In the genomic region with DNA sequence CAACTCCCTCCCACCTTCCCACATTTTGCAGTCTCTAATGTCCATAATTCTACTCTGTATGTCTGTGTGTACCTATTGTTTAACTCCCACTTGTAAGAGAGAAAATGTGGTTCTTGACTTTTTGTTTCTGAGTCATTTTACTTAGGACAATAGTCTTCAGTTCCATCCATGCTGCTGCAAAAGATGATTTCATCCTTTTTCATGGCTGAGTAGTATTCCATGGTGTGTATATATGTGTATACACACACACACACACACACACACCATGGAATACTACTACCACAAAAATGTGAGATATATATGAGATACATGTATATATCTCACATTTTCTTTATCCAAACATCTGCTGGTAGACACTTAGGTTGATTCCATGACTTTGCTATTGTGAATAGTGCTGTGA, we compare ENCODE assay signal across 27 cellular contexts.
"Had no signal": no experiment of that assay in that cellular context is flagged by ENCODE, and none has a peak within 500 bp of the region (broad histone marks: within the 10 kb centered on the region; RNA-seq: fewer than 3 reads in every experiment).

No MANE protein-coding gene starts in this region.

- H3K9me3 ChIP-seq: testis, thoracic aorta, thyroid gland, tibial artery, transverse colon, upper lobe of right lung, uterus, vagina had no signal

- DNase-seq: stimulated activated CD4-positive, alpha-beta T cell treated with anti-CD3 and anti-CD28 coated beads, Interleukin-2, amount 100 ng/mL, for 48 hours; stimulated activated CD4-positive, alpha-beta T cell treated with anti-CD3 and anti-CD28 coated beads, Interleukin-4, amount 100 ng/mL, for 1 hour; stimulated activated CD4-positive, alpha-beta T cell treated with anti-CD3 and anti-CD28 coated beads, Interleukin-4, amount 100 ng/mL, for 24 hours; stimulated activated CD4-positive, alpha-beta T cell treated with anti-CD3 and anti-CD28 coated beads, Interleukin-4, amount 100 ng/mL, for 4 hours; stimulated activated CD8-positive, alpha-beta memory T cell treated with anti-CD3 and anti-CD28 coated beads, Interleukin-4, amount 100 ng/mL, for 48 hours; stimulated activated naive B cell treated with anti-CD40 and anti-IgM and Interleukin-4, amounts not matched to agents 10 μg/mL and 1 μg/mL and 100 μg/mL, for 72 hours; stimulated activated naive CD4-positive, alpha-beta T cell; stimulated activated naive CD4-positive, alpha-beta T cell treated with Interleukin-2 at 50 U/mL for 16 hours; stimulated activated naive CD8-positive, alpha-beta T cell treated with anti-CD3 and anti-CD28 coated beads, Interleukin-15, amount 100 ng/mL, for 72 hours; stimulated activated naive CD8-positive, alpha-beta T cell treated with anti-CD3 and anti-CD28 coated beads, Interleukin-15, Interleukin-2, amounts not matched to agents 100 U/mL and 50 U/mL, for 24 hours; stomach; substantia nigra; testis; thyroid gland; tibial artery; transverse colon; trophoblast cell; upper lobe of left lung; upper lobe of right lung; uterus had no signal

- H3K27me3 ChIP-seq: stomach, suprapubic skin, testis, thyroid gland, tibial artery, tibial nerve, transverse colon, upper lobe of left lung, upper lobe of right lung, uterus, vagina had no signal

- ATAC-seq: stimulated activated effector memory CD8-positive, alpha-beta T cell treated with anti-CD3 and anti-CD28 coated beads, Interleukin-12 subunit alpha, Interleukin-12 subunit beta, amount 100 ng/mL, for 72 hours; stimulated activated memory B cell treated with anti-CD40 and anti-IgM and Interleukin-4, amounts not matched to agents 10 μg/mL and 1 μg/mL and 100 μg/mL, for 72 hours; stimulated activated naive B cell treated with anti-CD40 and anti-IgM and Interleukin-4, amounts not matched to agents 10 μg/mL and 1 μg/mL and 100 μg/mL, for 72 hours; stimulated activated naive CD8-positive, alpha-beta T cell treated with anti-CD3 and anti-CD28 coated beads, Interleukin-15, amount 100 ng/mL, for 72 hours; stimulated activated naive CD8-positive, alpha-beta T cell treated with anti-CD3 and anti-CD28 coated beads, Interleukin-15, Interleukin-2, amounts not matched to agents 100 U/mL and 50 U/mL, for 24 hours; upper lobe of right lung had no signal

- H3K36me3 ChIP-seq: stomach, suprapubic skin, thoracic aorta, thyroid gland, tibial artery, tibial nerve, transverse colon, upper lobe of left lung, upper lobe of right lung, uterus, vagina had no signal

- FAIRE-seq: urothelium cell line had no signal

- H3K27ac ChIP-seq: stomach, suprapubic skin, testis, thoracic aorta, thyroid gland, tibial artery, tibial nerve, transverse colon, upper lobe of left lung, upper lobe of right lung, uterus, vagina had no signal

- H3K4me3 ChIP-seq: stomach, suprapubic skin, testis, thoracic aorta, thyroid gland, tibial artery, tibial nerve, transverse colon, upper lobe of left lung, upper lobe of right lung, uterus, vagina had no signal

- H3K4me1 ChIP-seq: stomach, suprapubic skin, testis, thyroid gland, tibial artery, tibial nerve, transverse colon, upper lobe of left lung, upper lobe of right lung, uterus had no signal
